In genomic region chr2:69622805-69623204, GRCh38 we compare ENCODE assay signal across 7 cellular contexts. TPM values are rescaled to one million over a fixed set of nuclear protein-coding genes. Genes with fewer than 3 reads are reported as not detected.
DNase-seq lines count a peak whose midpoint lies in the region; ATAC-seq and TF ChIP-seq lines count a peak whose summit lies in the region.
"Not testable (repeated sequence)": the region's sequence is repeated elsewhere in the genome, so short reads cannot be mapped to it uniquely, and the experiment has no call there.

No MANE protein-coding gene starts in this region.

- TF ChIP-seq CTCF in CD8-positive, alpha-beta T cell (IDR thresholded peaks at IDR 0.05); activated CD8-positive, alpha-beta T cell treated with anti-CD3 and anti-CD28 coated beads for 36 hours (IDR thresholded peaks at IDR 0.05): not testable (repeated sequence)

- peaks cover 16% of the 10 kb centered on the region for H3K4me1 Mint-ChIP-seq in CD8-positive, alpha-beta T cell (ENCODE audit: low read depth)
- peaks cover 13% of the 10 kb centered on the region for H3K4me1 Mint-ChIP-seq in T-helper 2 cell treated with Interferon-gamma antibody and Interleukin-4, amounts not matched to agents 5 μg/mL and 100 μg/mL, for 36 hours (ENCODE audit: low read depth)
- H3K4me1 Mint-ChIP-seq in activated CD8-positive, alpha-beta T cell treated with anti-CD3 and anti-CD28 coated beads for 36 hours (ENCODE audit: low read depth), result peaks cover 16% of the 10 kb centered on the region
- peaks cover 15% of the 10 kb centered on the region for H3K4me1 Mint-ChIP-seq in activated T-helper 2 cell treated with anti-CD3 and anti-CD28 coated beads, Interferon-gamma antibody, Interleukin-2, Interleukin-4, amounts not matched to agents 10 μg/mL and 5 μg/mL and 100 μg/mL, durations not matched to agents 14 hours and 24 hours and 36 hours (ENCODE audit: low read depth)
- peaks cover 18% of the 10 kb centered on the region for H3K4me1 Mint-ChIP-seq in activated naive CD8-positive, alpha-beta T cell treated with anti-CD3 and anti-CD28 coated beads for 36 hours
- H3K4me1 Mint-ChIP-seq in immature natural killer cell, result peaks cover 0 to 17% of the 10 kb centered on the region in 2 donors
- not testable (repeated sequence) for H3K4me1 Mint-ChIP-seq in stimulated activated naive CD8-positive, alpha-beta T cell treated with anti-CD3 and anti-CD28 coated beads, Interleukin-15, Interleukin-2, amounts not matched to agents 100 ng/mL and 50 ng/mL, for 24 hours (ENCODE audit: low read depth)

- H3K27ac Mint-ChIP-seq in CD8-positive, alpha-beta T cell, result peak overlapping the region; percentile 92
- H3K27ac Mint-ChIP-seq in T-helper 2 cell treated with Interferon-gamma antibody and Interleukin-4, amounts not matched to agents 5 μg/mL and 100 μg/mL, for 36 hours, result peak overlapping the region; percentile 27
- peak overlapping the region; percentile 84 for H3K27ac Mint-ChIP-seq in activated CD8-positive, alpha-beta T cell treated with anti-CD3 and anti-CD28 coated beads for 36 hours
- H3K27ac Mint-ChIP-seq in activated T-helper 2 cell treated with anti-CD3 and anti-CD28 coated beads, Interferon-gamma antibody, Interleukin-2, Interleukin-4, amounts not matched to agents 10 μg/mL and 5 μg/mL and 100 μg/mL, durations not matched to agents 14 hours and 24 hours and 36 hours, result peak overlapping the region; percentile 25
- peak overlapping the region; percentile 84 for H3K27ac Mint-ChIP-seq in activated naive CD8-positive, alpha-beta T cell treated with anti-CD3 and anti-CD28 coated beads for 36 hours
- H3K27ac Mint-ChIP-seq in immature natural killer cell, result peak overlapping the region in 5 of 6 donors; percentile 8 to 67 (median 61)
- peak overlapping the region; percentile 85 for H3K27ac Mint-ChIP-seq in stimulated activated naive CD8-positive, alpha-beta T cell treated with anti-CD3 and anti-CD28 coated beads, Interleukin-15, Interleukin-2, amounts not matched to agents 100 ng/mL and 50 ng/mL, for 24 hours

- not testable (repeated sequence) for H3K36me3 Mint-ChIP-seq in CD8-positive, alpha-beta T cell; activated naive CD8-positive, alpha-beta T cell treated with anti-CD3 and anti-CD28 coated beads for 36 hours; immature natural killer cell; stimulated activated naive CD8-positive, alpha-beta T cell treated with anti-CD3 and anti-CD28 coated beads, Interleukin-15, Interleukin-2, amounts not matched to agents 100 ng/mL and 50 ng/mL, for 24 hours (ENCODE audit: low read depth)
- peaks cover 15% of the 10 kb centered on the region for H3K36me3 Mint-ChIP-seq in T-helper 2 cell treated with Interferon-gamma antibody and Interleukin-4, amounts not matched to agents 5 μg/mL and 100 μg/mL, for 36 hours (ENCODE audit: low read depth)
- peaks cover 13% of the 10 kb centered on the region for H3K36me3 Mint-ChIP-seq in activated CD8-positive, alpha-beta T cell treated with anti-CD3 and anti-CD28 coated beads for 36 hours (ENCODE audit: low read depth)
- peaks cover 14% of the 10 kb centered on the region for H3K36me3 Mint-ChIP-seq in activated T-helper 2 cell treated with anti-CD3 and anti-CD28 coated beads, Interferon-gamma antibody, Interleukin-2, Interleukin-4, amounts not matched to agents 10 μg/mL and 5 μg/mL and 100 μg/mL, durations not matched to agents 14 hours and 24 hours and 36 hours (ENCODE audit: low read depth)

- H3K9me3 ChIP-seq in CD8-positive, alpha-beta T cell (ENCODE audit: low read length), result not testable (repeated sequence)

- not testable (repeated sequence) for H3K36me3 ChIP-seq in CD8-positive, alpha-beta T cell (ENCODE audit: insufficient read depth, low read length)

- H3K9me3 Mint-ChIP-seq in CD8-positive, alpha-beta T cell; T-helper 2 cell treated with Interferon-gamma antibody and Interleukin-4, amounts not matched to agents 5 μg/mL and 100 μg/mL, for 36 hours; activated CD8-positive, alpha-beta T cell treated with anti-CD3 and anti-CD28 coated beads for 36 hours; activated T-helper 2 cell treated with anti-CD3 and anti-CD28 coated beads, Interferon-gamma antibody, Interleukin-2, Interleukin-4, amounts not matched to agents 10 μg/mL and 5 μg/mL and 100 μg/mL, durations not matched to agents 14 hours and 24 hours and 36 hours; activated naive CD8-positive, alpha-beta T cell treated with anti-CD3 and anti-CD28 coated beads for 36 hours; immature natural killer cell; stimulated activated naive CD8-positive, alpha-beta T cell treated with anti-CD3 and anti-CD28 coated beads, Interleukin-15, Interleukin-2, amounts not matched to agents 100 ng/mL and 50 ng/mL, for 24 hours: not testable (repeated sequence)

- not testable (repeated sequence) for ATAC-seq in CD8-positive, alpha-beta T cell; activated CD8-positive, alpha-beta T cell treated with anti-CD3 and anti-CD28 coated beads for 36 hours

- peak overlapping the region; percentile 71 for H3K4me3 Mint-ChIP-seq in CD8-positive, alpha-beta T cell
- peak overlapping the region; percentile 25 for H3K4me3 Mint-ChIP-seq in T-helper 2 cell treated with Interferon-gamma antibody and Interleukin-4, amounts not matched to agents 5 μg/mL and 100 μg/mL, for 36 hours
- peak overlapping the region; percentile 55 for H3K4me3 Mint-ChIP-seq in activated CD8-positive, alpha-beta T cell treated with anti-CD3 and anti-CD28 coated beads for 36 hours
- H3K4me3 Mint-ChIP-seq in activated T-helper 2 cell treated with anti-CD3 and anti-CD28 coated beads, Interferon-gamma antibody, Interleukin-2, Interleukin-4, amounts not matched to agents 10 μg/mL and 5 μg/mL and 100 μg/mL, durations not matched to agents 14 hours and 24 hours and 36 hours (ENCODE audit: low read depth), result not testable (repeated sequence)
- peak overlapping the region; percentile 69 for H3K4me3 Mint-ChIP-seq in activated naive CD8-positive, alpha-beta T cell treated with anti-CD3 and anti-CD28 coated beads for 36 hours
- peak overlapping the region in 4 of 5 donors; percentile 42 to 60 (median 52) for H3K4me3 Mint-ChIP-seq in immature natural killer cell
- peak overlapping the region; percentile 72 for H3K4me3 Mint-ChIP-seq in stimulated activated naive CD8-positive, alpha-beta T cell treated with anti-CD3 and anti-CD28 coated beads, Interleukin-15, Interleukin-2, amounts not matched to agents 100 ng/mL and 50 ng/mL, for 24 hours

- H3K27ac ChIP-seq in CD8-positive, alpha-beta T cell (ENCODE audit: low read depth, low read length), result not testable (repeated sequence)

- peak in 2 of 7 experiments; percentile 30 to 55 for DNase-seq in CD8-positive, alpha-beta T cell
- not testable (repeated sequence) for DNase-seq in T-helper 2 cell treated with Interferon-gamma antibody and Interleukin-4, amounts not matched to agents 5 μg/mL and 100 μg/mL, for 36 hours (ENCODE audit: low spot score); activated T-helper 2 cell treated with anti-CD3 and anti-CD28 coated beads, Interferon-gamma antibody, Interleukin-2, Interleukin-4, amounts not matched to agents 10 μg/mL and 5 μg/mL and 100 μg/mL, durations not matched to agents 14 hours and 24 hours and 36 hours (ENCODE audit: low spot score); activated naive CD8-positive, alpha-beta T cell treated with anti-CD3 and anti-CD28 coated beads for 36 hours; immature natural killer cell
- peak; percentile 46 for DNase-seq in activated CD8-positive, alpha-beta T cell treated with anti-CD3 and anti-CD28 coated beads for 36 hours

- H3K27me3 ChIP-seq in CD8-positive, alpha-beta T cell (ENCODE audit: insufficient read depth, low read length), result not testable (repeated sequence)

- intact Hi-C loops in CD8-positive, alpha-beta T cell (cut with DNase I, micrococcal nuclease); activated CD8-positive, alpha-beta T cell treated with anti-CD3 and anti-CD28 coated beads for 36 hours (cut with micrococcal nuclease); activated T-helper 2 cell treated with anti-CD3 and anti-CD28 coated beads, Interferon-gamma antibody, Interleukin-2, Interleukin-4, amounts not matched to agents 10 μg/mL and 5 μg/mL and 100 μg/mL, durations not matched to agents 14 hours and 24 hours and 36 hours (cut with micrococcal nuclease): not testable (repeated sequence)

- peaks cover 81% of the 10 kb centered on the region for H3K4me1 ChIP-seq in CD8-positive, alpha-beta T cell (ENCODE audit: insufficient read depth, low read length)

- H3K4me3 ChIP-seq in CD8-positive, alpha-beta T cell (ENCODE audit: low read depth, low read length), result not testable (repeated sequence)

- H3K27me3 Mint-ChIP-seq in CD8-positive, alpha-beta T cell (ENCODE audit: low read depth); T-helper 2 cell treated with Interferon-gamma antibody and Interleukin-4, amounts not matched to agents 5 μg/mL and 100 μg/mL, for 36 hours (ENCODE audit: low read depth); activated CD8-positive, alpha-beta T cell treated with anti-CD3 and anti-CD28 coated beads for 36 hours; activated T-helper 2 cell treated with anti-CD3 and anti-CD28 coated beads, Interferon-gamma antibody, Interleukin-2, Interleukin-4, amounts not matched to agents 10 μg/mL and 5 μg/mL and 100 μg/mL, durations not matched to agents 14 hours and 24 hours and 36 hours (ENCODE audit: low read depth); activated naive CD8-positive, alpha-beta T cell treated with anti-CD3 and anti-CD28 coated beads for 36 hours; immature natural killer cell (ENCODE audit: low read depth in 3 of 3); stimulated activated naive CD8-positive, alpha-beta T cell treated with anti-CD3 and anti-CD28 coated beads, Interleukin-15, Interleukin-2, amounts not matched to agents 100 ng/mL and 50 ng/mL, for 24 hours: not testable (repeated sequence)

- POLR2A ChIA-PET in CD8-positive, alpha-beta T cell (lab: Charles Lee), result interaction anchor here (1.1 to 1.4 kb wide), 3 partner anchors 15 to 27 kb away, joined by 3 to 6 read pairs (median 5); no protein-coding TSS in a partner anchor
- POLR2A ChIA-PET in activated CD8-positive, alpha-beta T cell treated with anti-CD3 and anti-CD28 coated beads for 36 hours (lab: Charles Lee), result interaction anchor here (0.6 to 1.9 kb wide), 3 partner anchors 15 to 23 kb away, joined by 3 to 6 read pairs (median 3); no protein-coding TSS in a partner anchor

- CTCF ChIA-PET in CD8-positive, alpha-beta T cell (lab: Charles Lee), result interaction anchor here (0.9 to 1.7 kb wide), 5 partner anchors 22 to 93 kb away, joined by 3 to 4 read pairs (median 3); no protein-coding TSS in a partner anchor
- CTCF ChIA-PET in activated CD8-positive, alpha-beta T cell treated with anti-CD3 and anti-CD28 coated beads for 36 hours (lab: Charles Lee), result interaction anchor here (0.7 to 2.5 kb wide), 3 partner anchors 22 to 58 kb away, joined by 3 to 24 read pairs (median 3); no protein-coding TSS in a partner anchor

RNA-seq across cellular contexts. Expression of gene AAK1, which starts 20.7 kb away (rescaled TPM):
- total RNA-seq in CD8-positive, alpha-beta T cell, result 100 to 1,000 TPM; 156 to 174 TPM
- total RNA-seq in activated CD8-positive, alpha-beta T cell treated with anti-CD3 and anti-CD28 coated beads for 36 hours, result 100 to 1,000 TPM; 114 to 115 TPM
- total RNA-seq in activated T-helper 2 cell treated with anti-CD3 and anti-CD28 coated beads, Interferon-gamma antibody, Interleukin-2, Interleukin-4, amounts not matched to agents 10 μg/mL and 5 μg/mL and 100 μg/mL, durations not matched to agents 14 hours and 24 hours and 36 hours, result 108 TPM in 2 replicates
- 10 to 100 TPM; 78.3 to 85.4 TPM for total RNA-seq in activated naive CD8-positive, alpha-beta T cell treated with anti-CD3 and anti-CD28 coated beads for 36 hours
- 100 to 1,000 TPM in 1 of 3 donors, 10 to 100 TPM in 2; 23.1 to 121 (median 38.2) TPM for polyA plus RNA-seq in immature natural killer cell

Comparison
In these comparisons a context has a peak if more than half of its experiments do, and no peak if none do; other contexts are left out.
1. H3K27ac Mint-ChIP-seq: peak in every context shown above with its lines; median percentile 92 in CD8-positive, alpha-beta T cell; 85 in stimulated activated naive CD8-positive, alpha-beta T cell treated with anti-CD3 and anti-CD28 coated beads, Interleukin-15, Interleukin-2, amounts not matched to agents 100 ng/mL and 50 ng/mL, for 24 hours; 84 in activated CD8-positive, alpha-beta T cell treated with anti-CD3 and anti-CD28 coated beads for 36 hours; 84 in activated naive CD8-positive, alpha-beta T cell treated with anti-CD3 and anti-CD28 coated beads for 36 hours; 61 in immature natural killer cell; 27 in T-helper 2 cell treated with Interferon-gamma antibody and Interleukin-4, amounts not matched to agents 5 μg/mL and 100 μg/mL, for 36 hours; 25 in activated T-helper 2 cell treated with anti-CD3 and anti-CD28 coated beads, Interferon-gamma antibody, Interleukin-2, Interleukin-4, amounts not matched to agents 10 μg/mL and 5 μg/mL and 100 μg/mL, durations not matched to agents 14 hours and 24 hours and 36 hours.